ENCODE assay signal across 24 cellular contexts in the genomic region with DNA sequence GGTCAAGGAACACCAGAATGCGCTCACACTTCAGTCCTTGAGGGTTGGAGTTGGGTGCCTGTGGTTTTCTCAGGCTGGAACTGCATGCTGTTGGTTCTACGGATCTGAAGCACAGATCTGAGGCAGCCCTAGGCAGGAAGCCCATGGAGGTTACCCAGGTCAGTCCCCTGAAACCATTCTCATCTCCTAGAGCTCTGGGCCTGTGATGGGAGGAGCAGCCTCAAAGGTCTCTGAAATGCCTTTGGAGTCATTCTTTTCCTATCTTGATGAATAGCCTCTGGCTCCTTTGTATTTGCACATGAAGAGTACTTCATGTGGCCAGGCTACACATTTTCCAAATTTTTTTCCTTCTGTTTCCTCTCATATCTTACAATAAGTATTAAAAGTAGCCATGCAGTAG.
A peak's percentile ranks its signal among the peaks of the same experiment; 100 is the strongest.
DNase-seq lines count a peak whose midpoint lies in the region; ATAC-seq and TF ChIP-seq lines count a peak whose summit lies in the region.
"Had no signal": no experiment of that assay in that cellular context is flagged by ENCODE, and none has a peak within 500 bp of the region (broad histone marks: within the 10 kb centered on the region; RNA-seq: fewer than 3 reads in every experiment).

No MANE protein-coding gene starts in this region.

- H3K14ac ChIP-seq in trophoblast cell (ENCODE audit: low read length) = no peak overlapping the region

- H2BK12ac ChIP-seq in trophoblast cell (ENCODE audit: low read length) = no peak overlapping the region

- H3K36me3 ChIP-seq in Caco-2 (ENCODE audit: control insufficient read depth, insufficient read depth, low read length) (no peaks in the 10 kb centered on the region), trophoblast cell (ENCODE audit: control insufficient read depth in 1 of 2, insufficient read depth in 2 of 2, low read length in 2 of 2) (no peaks in the 10 kb centered on the region)
- H3K36me3 ChIP-seq: BLaER1 treated with 17β-estradiol and CSF1 and Interleukin-3, amounts not matched to agents 10 nM and 100 nM had no signal

- TF ChIP-seq CTCF in Caco-2 (IDR thresholded peaks at IDR 0.05; ENCODE audit: insufficient read depth in 1 of 2, low read depth in 1 of 2, low read length in 1 of 2, severe bottlenecking in 1 of 2, unreplicated experiment in 1 of 2) (no peak), fibroblast of the aortic adventitia (IDR thresholded peaks at IDR 0.05; ENCODE audit: insufficient read depth, low read length) (no peak)

- H3K27ac Mint-ChIP-seq in Caco-2 (ENCODE audit: unreplicated experiment) = peak overlapping the region; percentile 40
- H3K27ac Mint-ChIP-seq: B cell; CD4-positive, alpha-beta T cell; CD8-positive, alpha-beta T cell had no signal

- H4K12ac ChIP-seq in trophoblast cell (ENCODE audit: low read depth, low read length) = no peak overlapping the region

- no peak overlapping the region for H4K8ac ChIP-seq in trophoblast cell (ENCODE audit: low read depth, low read length)

- intact Hi-C loops in Caco-2 (cut with micrococcal nuclease; ENCODE audit: unreplicated experiment) = loop anchor here (10.0 kb wide), 1 partner anchor 442 kb away; no protein-coding TSS in a partner anchor

- H3K36me3 Mint-ChIP-seq in Caco-2 (ENCODE audit: insufficient read depth, unreplicated experiment) = no peaks in the 10 kb centered on the region
- H3K36me3 Mint-ChIP-seq: CD8-positive, alpha-beta T cell had no signal

- no peak overlapping the region for H2BK120ac ChIP-seq in trophoblast cell (ENCODE audit: insufficient read depth, low read length, poor library complexity)

- H3K79me1 ChIP-seq in trophoblast cell (ENCODE audit: low read length) = no peaks in the 10 kb centered on the region

- WGBS in trophoblast cell (ENCODE audit: extremely low coverage, insufficient coverage, insufficient read length) = no CpG with 5 or more reads among the region's 2 CpGs

- no peak for ATAC-seq in HG02938 (IDR thresholded peaks at IDR 0.05; ENCODE audit: unreplicated experiment)
- ATAC-seq in GM21619 (IDR thresholded peaks at IDR 0.05; ENCODE audit: unreplicated experiment) = no peak
- no peak for ATAC-seq in HG03135 (IDR thresholded peaks at IDR 0.05; ENCODE audit: unreplicated experiment)
- ATAC-seq: A549; CD8-positive, alpha-beta T cell; GM12878 had no signal

- no peaks in the 10 kb centered on the region for H3K79me2 ChIP-seq in trophoblast cell (ENCODE audit: control insufficient read depth, insufficient read depth, low read length, poor library complexity)

- peak; percentile 21 to 50 for DNase-seq in Caco-2
- peak; percentile 20 for DNase-seq in astrocyte of the hippocampus (ENCODE audit: low read depth, low spot score)
- peak; percentile 29 for DNase-seq in fibroblast of the aortic adventitia (ENCODE audit: low read depth)
- peak; percentile 9 to 86 for DNase-seq in trophoblast cell
- no peak for DNase-seq in activated gamma-delta T cell (lab: John Stamatoyannopoulos, UW)
- DNase-seq: AML-193; CD4-positive, alpha-beta T cell; CD8-positive, alpha-beta T cell; DMS 273 treated with DMSO at 0.1 percent for 48 hours; DMS153; DMS53; DMS79; DND-41; EL; GDM1 had no signal

- H3K9me3 Mint-ChIP-seq in Caco-2 (ENCODE audit: unreplicated experiment) = peaks cover 13% of the 10 kb centered on the region

- H3K18ac ChIP-seq in trophoblast cell (ENCODE audit: low read length) = no peak overlapping the region

- H3K27me3 ChIP-seq in Caco-2 (replicated peaks; ENCODE audit: control insufficient read depth, insufficient read depth, low read length) (no peaks in the 10 kb centered on the region), trophoblast cell (ENCODE audit: insufficient read depth, low read length) (no peaks in the 10 kb centered on the region)
- H3K27me3 ChIP-seq: BLaER1 treated with 17β-estradiol and CSF1 and Interleukin-3, amounts not matched to agents 10 nM and 100 nM had no signal

- no TSS peak for BruUV-seq in Caco-2 (replicated peaks; lab: Mats Ljungman, UMichigan)

- no peaks in the 10 kb centered on the region for H3K27me3 Mint-ChIP-seq in Caco-2 (ENCODE audit: insufficient read depth, unreplicated experiment)
- H3K27me3 Mint-ChIP-seq: B cell had no signal

- CTCF ChIA-PET in Caco-2 (lab: Charles Lee) = no interaction called here

- H2AFZ ChIP-seq in trophoblast cell (ENCODE audit: insufficient read depth, low read length, poor library complexity) = no peak overlapping the region

- H3K4me1 ChIP-seq in Caco-2 = peaks cover 28% of the 10 kb centered on the region
- peaks cover 0 to 2% of the 10 kb centered on the region in 2 experiments for H3K4me1 ChIP-seq in trophoblast cell (ENCODE audit: control insufficient read depth in 1 of 2, insufficient read depth in 2 of 2, low read length in 2 of 2)

- H3K27ac ChIP-seq in trophoblast cell (ENCODE audit: low read depth, low read length) = no peak overlapping the region
- H3K27ac ChIP-seq: 22Rv1; A549; BLaER1 treated with 17β-estradiol and CSF1 and Interleukin-3, amounts not matched to agents 10 nM and 100 nM; C4-2B had no signal

- H2BK5ac ChIP-seq in trophoblast cell (ENCODE audit: low read depth, low read length, poor library complexity) = no peak overlapping the region

- H3K23ac ChIP-seq in trophoblast cell (ENCODE audit: low read length) = no peak overlapping the region

- H3K4me1 Mint-ChIP-seq in Caco-2 (ENCODE audit: low read depth, unreplicated experiment) = peaks cover 25% of the 10 kb centered on the region
- H3K4me1 Mint-ChIP-seq: B cell had no signal

- no peak overlapping the region for H2AK5ac ChIP-seq in trophoblast cell (ENCODE audit: low read length)

- POLR2A ChIA-PET in Caco-2 (lab: Charles Lee) = no interaction called here

- H3K9me3 ChIP-seq in Caco-2 = no peaks in the 10 kb centered on the region; the same call in 1 of the 2 replicates
- H3K9me3 ChIP-seq in trophoblast cell (ENCODE audit: insufficient read depth, low read depth, low read length) = peaks cover 11% of the 10 kb centered on the region

- H3K4me2 ChIP-seq in trophoblast cell (ENCODE audit: low read length) = no peak overlapping the region
- H3K4me2 ChIP-seq: A549; BLaER1 treated with 17β-estradiol and CSF1 and Interleukin-3, amounts not matched to agents 10 nM and 100 nM had no signal

- H4K91ac ChIP-seq in trophoblast cell (ENCODE audit: low read depth, low read length) = no peak overlapping the region

- no peak overlapping the region for H3K9ac ChIP-seq in trophoblast cell (ENCODE audit: low read length)
- H3K9ac ChIP-seq: BLaER1 treated with 17β-estradiol and CSF1 and Interleukin-3, amounts not matched to agents 10 nM and 100 nM had no signal

- H3K4ac ChIP-seq in trophoblast cell (ENCODE audit: low read depth, low read length) = no peak overlapping the region

- no peak overlapping the region for H3K4me3 ChIP-seq in Caco-2 (ENCODE audit: low read depth, low read length)
- no peak overlapping the region for H3K4me3 ChIP-seq in fibroblast of the aortic adventitia (ENCODE audit: low read depth, low read length)
- H3K4me3 ChIP-seq in trophoblast cell (ENCODE audit: low read depth, low read length) = no peak overlapping the region
- H3K4me3 ChIP-seq: A549; BLaER1 treated with 17β-estradiol and CSF1 and Interleukin-3, amounts not matched to agents 10 nM and 100 nM; GM12878 had no signal

- H3K4me3 Mint-ChIP-seq in Caco-2 (ENCODE audit: unreplicated experiment) = no peak overlapping the region
- H3K4me3 Mint-ChIP-seq: B cell; CD4-positive, alpha-beta T cell; CD8-positive, alpha-beta T cell had no signal
